8 cellular contexts compared by ENCODE assay signal in genomic region chrX:124217289-124218251, GRCh38.
DNase-seq lines count a peak whose midpoint lies in the region; ATAC-seq lines count a peak whose summit lies in the region.

No MANE protein-coding gene starts in this region.

- ATAC-seq in GM19043 (IDR thresholded peaks at IDR 0.05; ENCODE audit: low read depth, unreplicated experiment) (peak; percentile 81), HG03103 (IDR thresholded peaks at IDR 0.05; ENCODE audit: low read depth, unreplicated experiment) (peak; percentile 76)

- peak overlapping the region; percentile 53 for H3K27ac ChIP-seq in temporal lobe (ENCODE audit: low read depth, low read length)

- peak; percentile 29 for DNase-seq in Ammon's horn (ENCODE audit: low spot score)
- peak; percentile 77 for DNase-seq in SIG-M5 treated with dmso at 0.1 percent for 504 hours (lab: John Stamatoyannopoulos, UW; ENCODE audit: unreplicated experiment)
- peak; percentile 42 for DNase-seq in activated gamma-delta T cell treated with anti-CD3 and anti-CD28 coated beads, Interleukin-2, amount 50 U/mL, for 16 hours (ENCODE audit: low read depth)
- peak; percentile 25 for DNase-seq in left kidney (ENCODE audit: low read depth, low spot score)
- no peak for DNase-seq in NCI-H524 treated with DMSO at 0.1 percent for 48 hours (lab: John Stamatoyannopoulos, UW)
